ENCODE assay signal across 2 cellular contexts in the genomic region with DNA sequence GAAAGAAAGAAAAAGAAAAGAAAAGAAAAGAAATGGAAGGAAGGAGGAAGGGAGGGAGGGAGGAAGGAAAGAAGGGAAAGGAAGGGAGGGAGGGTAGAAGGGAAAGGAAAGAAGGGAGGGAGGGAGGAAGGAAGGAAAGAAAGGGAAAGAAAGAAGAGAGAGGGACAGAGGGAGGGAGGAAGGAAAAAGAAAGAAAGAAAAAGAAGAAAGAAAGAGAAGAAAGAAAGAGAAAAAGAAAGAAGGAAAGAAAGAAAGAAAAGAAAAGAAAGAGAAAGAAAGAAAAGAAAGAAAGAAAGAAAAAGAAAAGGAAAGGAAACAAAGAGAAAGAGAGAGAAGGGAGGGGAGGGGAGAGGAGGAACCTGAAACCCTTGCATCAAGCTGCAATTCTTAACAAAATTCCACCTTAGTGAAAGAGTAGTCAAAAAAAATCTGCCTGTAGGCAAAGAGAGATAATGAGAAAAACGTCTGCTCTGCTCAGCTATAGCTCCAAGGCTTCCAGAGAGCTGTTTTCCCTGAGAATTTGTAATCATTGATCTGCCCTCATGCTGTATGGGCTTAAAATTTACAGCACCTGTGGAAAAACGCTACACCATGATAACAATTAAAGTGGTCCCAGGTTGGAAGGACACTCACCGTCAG.
TF ChIP-seq lines count a peak whose summit lies in the region.

No MANE protein-coding gene starts in this region.

TF ChIP-seq in GM23338, 12 proteins besides CTCF, POLR2A, EP300 and RAD21 (continues in another document):
- TF ChIP-seq JUNB (IDR thresholded peaks at IDR 0.05; ENCODE audit: unreplicated experiment) = no peak
- TF ChIP-seq, protein P1, sequence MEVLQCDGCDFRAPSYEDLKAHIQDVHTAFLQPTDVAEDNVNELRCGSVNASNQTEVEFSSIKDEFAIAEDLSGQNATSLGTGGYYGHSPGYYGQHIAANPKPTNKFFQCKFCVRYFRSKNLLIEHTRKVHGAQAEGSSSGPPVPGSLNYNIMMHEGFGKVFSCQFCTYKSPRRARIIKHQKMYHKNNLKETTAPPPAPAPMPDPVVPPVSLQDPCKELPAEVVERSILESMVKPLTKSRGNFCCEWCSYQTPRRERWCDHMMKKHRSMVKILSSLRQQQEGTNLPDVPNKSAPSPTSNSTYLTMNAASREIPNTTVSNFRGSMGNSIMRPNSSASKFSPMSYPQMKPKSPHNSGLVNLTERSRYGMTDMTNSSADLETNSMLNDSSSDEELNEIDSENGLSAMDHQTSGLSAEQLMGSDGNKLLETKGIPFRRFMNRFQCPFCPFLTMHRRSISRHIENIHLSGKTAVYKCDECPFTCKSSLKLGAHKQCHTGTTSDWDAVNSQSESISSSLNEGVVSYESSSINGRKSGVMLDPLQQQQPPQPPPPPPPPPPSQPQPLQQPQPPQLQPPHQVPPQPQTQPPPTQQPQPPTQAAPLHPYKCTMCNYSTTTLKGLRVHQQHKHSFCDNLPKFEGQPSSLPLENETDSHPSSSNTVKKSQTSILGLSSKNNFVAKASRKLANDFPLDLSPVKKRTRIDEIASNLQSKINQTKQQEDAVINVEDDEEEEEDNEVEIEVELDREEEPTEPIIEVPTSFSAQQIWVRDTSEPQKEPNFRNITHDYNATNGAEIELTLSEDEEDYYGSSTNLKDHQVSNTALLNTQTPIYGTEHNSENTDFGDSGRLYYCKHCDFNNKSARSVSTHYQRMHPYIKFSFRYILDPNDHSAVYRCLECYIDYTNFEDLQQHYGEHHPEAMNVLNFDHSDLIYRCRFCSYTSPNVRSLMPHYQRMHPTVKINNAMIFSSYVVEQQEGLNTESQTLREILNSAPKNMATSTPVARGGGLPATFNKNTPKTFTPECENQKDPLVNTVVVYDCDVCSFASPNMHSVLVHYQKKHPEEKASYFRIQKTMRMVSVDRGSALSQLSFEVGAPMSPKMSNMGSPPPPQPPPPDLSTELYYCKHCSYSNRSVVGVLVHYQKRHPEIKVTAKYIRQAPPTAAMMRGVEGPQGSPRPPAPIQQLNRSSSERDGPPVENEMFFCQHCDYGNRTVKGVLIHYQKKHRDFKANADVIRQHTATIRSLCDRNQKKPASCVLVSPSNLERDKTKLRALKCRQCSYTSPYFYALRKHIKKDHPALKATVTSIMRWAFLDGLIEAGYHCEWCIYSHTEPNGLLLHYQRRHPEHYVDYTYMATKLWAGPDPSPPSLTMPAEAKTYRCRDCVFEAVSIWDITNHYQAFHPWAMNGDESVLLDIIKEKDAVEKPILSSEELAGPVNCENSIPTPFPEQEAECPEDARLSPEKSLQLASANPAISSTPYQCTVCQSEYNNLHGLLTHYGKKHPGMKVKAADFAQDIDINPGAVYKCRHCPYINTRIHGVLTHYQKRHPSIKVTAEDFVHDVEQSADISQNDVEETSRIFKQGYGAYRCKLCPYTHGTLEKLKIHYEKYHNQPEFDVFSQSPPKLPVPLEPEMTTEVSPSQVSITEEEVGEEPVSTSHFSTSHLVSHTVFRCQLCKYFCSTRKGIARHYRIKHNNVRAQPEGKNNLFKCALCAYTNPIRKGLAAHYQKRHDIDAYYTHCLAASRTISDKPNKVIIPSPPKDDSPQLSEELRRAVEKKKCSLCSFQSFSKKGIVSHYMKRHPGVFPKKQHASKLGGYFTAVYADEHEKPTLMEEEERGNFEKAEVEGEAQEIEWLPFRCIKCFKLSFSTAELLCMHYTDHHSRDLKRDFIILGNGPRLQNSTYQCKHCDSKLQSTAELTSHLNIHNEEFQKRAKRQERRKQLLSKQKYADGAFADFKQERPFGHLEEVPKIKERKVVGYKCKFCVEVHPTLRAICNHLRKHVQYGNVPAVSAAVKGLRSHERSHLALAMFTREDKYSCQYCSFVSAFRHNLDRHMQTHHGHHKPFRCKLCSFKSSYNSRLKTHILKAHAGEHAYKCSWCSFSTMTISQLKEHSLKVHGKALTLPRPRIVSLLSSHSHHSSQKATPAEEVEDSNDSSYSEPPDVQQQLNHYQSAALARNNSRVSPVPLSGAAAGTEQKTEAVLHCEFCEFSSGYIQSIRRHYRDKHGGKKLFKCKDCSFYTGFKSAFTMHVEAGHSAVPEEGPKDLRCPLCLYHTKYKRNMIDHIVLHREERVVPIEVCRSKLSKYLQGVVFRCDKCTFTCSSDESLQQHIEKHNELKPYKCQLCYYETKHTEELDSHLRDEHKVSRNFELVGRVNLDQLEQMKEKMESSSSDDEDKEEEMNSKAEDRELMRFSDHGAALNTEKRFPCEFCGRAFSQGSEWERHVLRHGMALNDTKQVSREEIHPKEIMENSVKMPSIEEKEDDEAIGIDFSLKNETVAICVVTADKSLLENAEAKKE (CRISPR knock-in tag; IDR thresholded peaks at IDR 0.05) = no peak
- no peak for TF ChIP-seq ZNF114 (CRISPR knock-in tag; IDR thresholded peaks at IDR 0.05)
- TF ChIP-seq, protein P2, sequence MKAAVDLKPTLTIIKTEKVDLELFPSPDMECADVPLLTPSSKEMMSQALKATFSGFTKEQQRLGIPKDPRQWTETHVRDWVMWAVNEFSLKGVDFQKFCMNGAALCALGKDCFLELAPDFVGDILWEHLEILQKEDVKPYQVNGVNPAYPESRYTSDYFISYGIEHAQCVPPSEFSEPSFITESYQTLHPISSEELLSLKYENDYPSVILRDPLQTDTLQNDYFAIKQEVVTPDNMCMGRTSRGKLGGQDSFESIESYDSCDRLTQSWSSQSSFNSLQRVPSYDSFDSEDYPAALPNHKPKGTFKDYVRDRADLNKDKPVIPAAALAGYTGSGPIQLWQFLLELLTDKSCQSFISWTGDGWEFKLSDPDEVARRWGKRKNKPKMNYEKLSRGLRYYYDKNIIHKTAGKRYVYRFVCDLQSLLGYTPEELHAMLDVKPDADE (IDR thresholded peaks at IDR 0.05) = no peak
- no peak for TF ChIP-seq STAT1 (IDR thresholded peaks at IDR 0.05; ENCODE audit: unreplicated experiment)
- TF ChIP-seq NANOG (IDR thresholded peaks at IDR 0.05; ENCODE audit: borderline replicate concordance) = no peak
- no peak for TF ChIP-seq EZH2 (IDR thresholded peaks at IDR 0.05; ENCODE audit: low read depth, unreplicated experiment)
- TF ChIP-seq CREB1 (CRISPR knock-in tag; IDR thresholded peaks at IDR 0.05; ENCODE audit: low read depth) = no peak
- TF ChIP-seq, protein P3, sequence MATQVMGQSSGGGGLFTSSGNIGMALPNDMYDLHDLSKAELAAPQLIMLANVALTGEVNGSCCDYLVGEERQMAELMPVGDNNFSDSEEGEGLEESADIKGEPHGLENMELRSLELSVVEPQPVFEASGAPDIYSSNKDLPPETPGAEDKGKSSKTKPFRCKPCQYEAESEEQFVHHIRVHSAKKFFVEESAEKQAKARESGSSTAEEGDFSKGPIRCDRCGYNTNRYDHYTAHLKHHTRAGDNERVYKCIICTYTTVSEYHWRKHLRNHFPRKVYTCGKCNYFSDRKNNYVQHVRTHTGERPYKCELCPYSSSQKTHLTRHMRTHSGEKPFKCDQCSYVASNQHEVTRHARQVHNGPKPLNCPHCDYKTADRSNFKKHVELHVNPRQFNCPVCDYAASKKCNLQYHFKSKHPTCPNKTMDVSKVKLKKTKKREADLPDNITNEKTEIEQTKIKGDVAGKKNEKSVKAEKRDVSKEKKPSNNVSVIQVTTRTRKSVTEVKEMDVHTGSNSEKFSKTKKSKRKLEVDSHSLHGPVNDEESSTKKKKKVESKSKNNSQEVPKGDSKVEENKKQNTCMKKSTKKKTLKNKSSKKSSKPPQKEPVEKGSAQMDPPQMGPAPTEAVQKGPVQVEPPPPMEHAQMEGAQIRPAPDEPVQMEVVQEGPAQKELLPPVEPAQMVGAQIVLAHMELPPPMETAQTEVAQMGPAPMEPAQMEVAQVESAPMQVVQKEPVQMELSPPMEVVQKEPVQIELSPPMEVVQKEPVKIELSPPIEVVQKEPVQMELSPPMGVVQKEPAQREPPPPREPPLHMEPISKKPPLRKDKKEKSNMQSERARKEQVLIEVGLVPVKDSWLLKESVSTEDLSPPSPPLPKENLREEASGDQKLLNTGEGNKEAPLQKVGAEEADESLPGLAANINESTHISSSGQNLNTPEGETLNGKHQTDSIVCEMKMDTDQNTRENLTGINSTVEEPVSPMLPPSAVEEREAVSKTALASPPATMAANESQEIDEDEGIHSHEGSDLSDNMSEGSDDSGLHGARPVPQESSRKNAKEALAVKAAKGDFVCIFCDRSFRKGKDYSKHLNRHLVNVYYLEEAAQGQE (IDR thresholded peaks at IDR 0.05; ENCODE audit: unreplicated experiment) = no peak

TF ChIP-seq in H1, 55 proteins besides CTCF, POLR2A, EP300 and RAD21:
- TF ChIP-seq CBX8 (IDR thresholded peaks at IDR 0.05; ENCODE audit: borderline replicate concordance, low read depth, low read length) (no peak), EZH2 (IDR thresholded peaks at IDR 0.05; ENCODE audit: low read depth, low read length, severe bottlenecking) (no peak), SUZ12 (IDR thresholded peaks at IDR 0.05; ENCODE audit: low read length) (no peak), SAP30 (IDR thresholded peaks at IDR 0.05; ENCODE audit: insufficient read depth, insufficient replicate concordance, low read length) (no peak), FOSL1 (IDR thresholded peaks at IDR 0.05; ENCODE audit: insufficient read depth, low read depth, low read length) (no peak), RFX5 (IDR thresholded peaks at IDR 0.05; ENCODE audit: borderline replicate concordance, low read depth, low read length) (no peak), ZNF274 (IDR thresholded peaks at IDR 0.05; ENCODE audit: borderline replicate concordance, extremely low read depth, low read length) (no peak), CHD1 (IDR thresholded peaks at IDR 0.05; ENCODE audit: low read depth, low read length) (no peak), NRF1 (IDR thresholded peaks at IDR 0.05; ENCODE audit: low read depth, low read length) (no peak), SP1 (IDR thresholded peaks at IDR 0.05; ENCODE audit: low read depth, low read length) (no peak), TAF1 (IDR thresholded peaks at IDR 0.05; ENCODE audit: low read depth, low read length) (no peak), MAFK (IDR thresholded peaks at IDR 0.05; ENCODE audit: low read depth, low read length) (no peak), TCF12 (IDR thresholded peaks at IDR 0.05; ENCODE audit: low read depth, low read length) (no peak), EGR1 (IDR thresholded peaks at IDR 0.05; ENCODE audit: borderline replicate concordance, low read depth, low read length) (no peak)
